In the genomic region with DNA sequence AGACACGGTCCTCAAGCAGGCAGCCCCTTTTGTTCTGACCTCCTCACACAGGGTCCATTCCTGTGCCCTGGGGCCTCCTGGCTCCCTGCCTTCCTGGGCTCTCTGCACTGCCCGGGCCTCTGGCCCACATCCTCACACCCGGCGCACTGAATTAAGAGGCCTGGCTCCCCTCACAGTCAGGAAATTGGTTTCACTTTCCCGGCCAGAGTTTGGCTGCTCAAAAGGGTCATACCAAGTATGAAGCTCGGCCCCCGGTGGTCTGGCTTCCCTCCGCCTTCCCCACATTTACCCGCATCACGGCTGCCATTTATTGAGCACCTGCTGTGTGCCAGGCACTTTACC, we compare ENCODE assay signal across 9 cellular contexts.
DNase-seq lines count a peak whose midpoint lies in the region; ATAC-seq and TF ChIP-seq lines count a peak whose summit lies in the region.
"Had no signal": no experiment of that assay in that cellular context is flagged by ENCODE, and none has a peak within 500 bp of the region (broad histone marks: within the 10 kb centered on the region; RNA-seq: fewer than 3 reads in every experiment).

No MANE protein-coding gene starts in this region.

- H3K9me3 ChIP-seq in SK-N-SH (no peaks in the 10 kb centered on the region), tibial artery (no peaks in the 10 kb centered on the region)

- peak overlapping the region; percentile 57 for H3K27ac Mint-ChIP-seq in endothelial cell (ENCODE audit: unreplicated experiment)

- no peak overlapping the region for H3K4me2 ChIP-seq in SK-N-SH

- H4K20me1 ChIP-seq in SK-N-SH (ENCODE audit: insufficient read depth), result no peaks in the 10 kb centered on the region

- DNase-seq in SK-N-SH (peak; percentile 68), endothelial cell (ENCODE audit: low spot score) (no peak), middle frontal gyrus (ENCODE audit: extremely low spot score, low spot score) (peak; percentile 28), tibial artery (peak; percentile 60 to 82), DMS79 treated with DMSO at 0.1 percent for 48 hours (lab: John Stamatoyannopoulos, UW) (no peak)
- no peak for DNase-seq in effector CD8-positive, alpha-beta T cell (lab: John Stamatoyannopoulos, UW)
- DNase-seq: effector CD4-positive, alpha-beta T cell; NCI-H146 had no signal

- H3K4me3 ChIP-seq in SK-N-SH (ENCODE audit: low read depth in 2 of 2, low read length in 1 of 2), result no peak overlapping the region
- H3K4me3 ChIP-seq in tibial artery, result peak overlapping the region; percentile 0 to 80

- intact Hi-C loops in tibial artery (cut with DNase I; ENCODE audit: low total_unique reads), result loop anchor here (5.0 kb wide), 1 partner anchor 79 kb away; no protein-coding TSS in a partner anchor

- POLR2A ChIA-PET in SK-N-SH (lab: Yijun Ruan, JAX), result no interaction called here

- no peaks in the 10 kb centered on the region for H3K36me3 Mint-ChIP-seq in endothelial cell (ENCODE audit: low read depth, unreplicated experiment)

- CTCF ChIA-PET in SK-N-SH (lab: Yijun Ruan, JAX), result interaction anchor here (1.0 kb wide), 1 partner anchor 18 kb away, joined by 3 read pairs; no protein-coding TSS in a partner anchor

- H3K27me3 ChIP-seq in SK-N-SH (ENCODE audit: insufficient read depth), result no peaks in the 10 kb centered on the region
- no peaks in the 10 kb centered on the region for H3K27me3 ChIP-seq in tibial artery

- no peak overlapping the region for H3K9ac ChIP-seq in SK-N-SH

- 75% methylated on average over 10 of the region's 10 CpGs for WGBS in SK-N-SH (ENCODE audit: low lambda C conversion rate)

- no peak overlapping the region for H3K4me3 Mint-ChIP-seq in endothelial cell (ENCODE audit: unreplicated experiment)

- H3K27me3 Mint-ChIP-seq in endothelial cell (ENCODE audit: unreplicated experiment), result peaks cover 7% of the 10 kb centered on the region

- no peak for ATAC-seq in GM21390 (IDR thresholded peaks at IDR 0.05; ENCODE audit: unreplicated experiment)

- no peak for TF ChIP-seq EP300 in SK-N-SH (IDR thresholded peaks at IDR 0.05; ENCODE audit: borderline replicate concordance in 1 of 2, low read depth in 1 of 2, low read length in 1 of 2)

- no peaks in the 10 kb centered on the region for H3K79me2 ChIP-seq in SK-N-SH (ENCODE audit: insufficient read depth)

- TF ChIP-seq CTCF in SK-N-SH (IDR thresholded peaks at IDR 0.05) (no peak), endothelial cell (IDR thresholded peaks at IDR 0.05; ENCODE audit: unreplicated experiment) (no peak), tibial artery (IDR thresholded peaks at IDR 0.05) (no peak)

- H3K4me1 ChIP-seq in SK-N-SH (ENCODE audit: control insufficient read depth in 1 of 2, insufficient read depth in 2 of 2, low read depth in 1 of 2, low read length in 1 of 2) (peaks cover 0 to 25% of the 10 kb centered on the region in 2 experiments; a peak in 2 of 4 replicates), tibial artery (peaks cover 0 to 80% (median 62%) of the 10 kb centered on the region in 4 donors)

- no peaks in the 10 kb centered on the region for H3K9me2 ChIP-seq in SK-N-SH

- H3K36me3 ChIP-seq in SK-N-SH (replicated peaks in 1 of 2; ENCODE audit: control insufficient read depth in 1 of 2, insufficient read depth in 2 of 2, low read length in 1 of 2), result no peaks in the 10 kb centered on the region
- peaks cover 0 to 3% (median 0%) of the 10 kb centered on the region in 3 donors for H3K36me3 ChIP-seq in tibial artery

- TF ChIP-seq RAD21 in SK-N-SH (IDR thresholded peaks at IDR 0.05; ENCODE audit: low read length), result no peak

- H3K9me3 Mint-ChIP-seq in endothelial cell (ENCODE audit: unreplicated experiment), result no peaks in the 10 kb centered on the region

- peaks cover 13% of the 10 kb centered on the region for H3K4me1 Mint-ChIP-seq in endothelial cell (ENCODE audit: unreplicated experiment)

- H3F3A ChIP-seq in SK-N-SH (replicated peaks; ENCODE audit: insufficient read depth), result no peaks in the 10 kb centered on the region

- H2AFZ ChIP-seq in SK-N-SH (ENCODE audit: low read depth), result no peak overlapping the region

- H3K27ac ChIP-seq in SK-N-SH (ENCODE audit: low read depth in 2 of 2, low read length in 1 of 2) (no peak overlapping the region; a peak in 1 of 4 replicates), tibial artery (peak overlapping the region; percentile 98 to 100)

TF ChIP-seq in SK-N-SH, 30 proteins besides CTCF, POLR2A, EP300 and RAD21:
- TF ChIP-seq, protein P1, sequence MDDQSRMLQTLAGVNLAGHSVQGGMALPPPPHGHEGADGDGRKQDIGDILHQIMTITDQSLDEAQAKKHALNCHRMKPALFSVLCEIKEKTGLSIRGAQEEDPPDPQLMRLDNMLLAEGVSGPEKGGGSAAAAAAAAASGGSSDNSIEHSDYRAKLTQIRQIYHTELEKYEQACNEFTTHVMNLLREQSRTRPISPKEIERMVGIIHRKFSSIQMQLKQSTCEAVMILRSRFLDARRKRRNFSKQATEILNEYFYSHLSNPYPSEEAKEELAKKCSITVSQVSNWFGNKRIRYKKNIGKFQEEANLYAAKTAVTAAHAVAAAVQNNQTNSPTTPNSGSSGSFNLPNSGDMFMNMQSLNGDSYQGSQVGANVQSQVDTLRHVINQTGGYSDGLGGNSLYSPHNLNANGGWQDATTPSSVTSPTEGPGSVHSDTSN (IDR thresholded peaks at IDR 0.05), result no peak
- TF ChIP-seq, protein P2, sequence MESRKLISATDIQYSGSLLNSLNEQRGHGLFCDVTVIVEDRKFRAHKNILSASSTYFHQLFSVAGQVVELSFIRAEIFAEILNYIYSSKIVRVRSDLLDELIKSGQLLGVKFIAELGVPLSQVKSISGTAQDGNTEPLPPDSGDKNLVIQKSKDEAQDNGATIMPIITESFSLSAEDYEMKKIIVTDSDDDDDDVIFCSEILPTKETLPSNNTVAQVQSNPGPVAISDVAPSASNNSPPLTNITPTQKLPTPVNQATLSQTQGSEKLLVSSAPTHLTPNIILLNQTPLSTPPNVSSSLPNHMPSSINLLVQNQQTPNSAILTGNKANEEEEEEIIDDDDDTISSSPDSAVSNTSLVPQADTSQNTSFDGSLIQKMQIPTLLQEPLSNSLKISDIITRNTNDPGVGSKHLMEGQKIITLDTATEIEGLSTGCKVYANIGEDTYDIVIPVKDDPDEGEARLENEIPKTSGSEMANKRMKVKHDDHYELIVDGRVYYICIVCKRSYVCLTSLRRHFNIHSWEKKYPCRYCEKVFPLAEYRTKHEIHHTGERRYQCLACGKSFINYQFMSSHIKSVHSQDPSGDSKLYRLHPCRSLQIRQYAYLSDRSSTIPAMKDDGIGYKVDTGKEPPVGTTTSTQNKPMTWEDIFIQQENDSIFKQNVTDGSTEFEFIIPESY (IDR thresholded peaks at IDR 0.05; ENCODE audit: borderline replicate concordance, low read depth), result no peak

Comparison
In these comparisons a context has a peak if more than half of its experiments do, and no peak if none do; other contexts are left out.
1. DNase-seq: peak in SK-N-SH (single experiment), middle frontal gyrus (single experiment) and tibial artery (2 of 2); none in endothelial cell (single experiment), DMS79 treated with DMSO at 0.1 percent for 48 hours (single experiment) and effector CD8-positive, alpha-beta T cell (single experiment).
2. H3K27ac ChIP-seq: peak in tibial artery (2 of 2); none in SK-N-SH (0 of 2).
3. H3K4me3 ChIP-seq: peak in tibial artery (2 of 2); none in SK-N-SH (0 of 2).